Comparison of ENCODE assay signal across 8 cellular contexts in the genomic region with DNA sequence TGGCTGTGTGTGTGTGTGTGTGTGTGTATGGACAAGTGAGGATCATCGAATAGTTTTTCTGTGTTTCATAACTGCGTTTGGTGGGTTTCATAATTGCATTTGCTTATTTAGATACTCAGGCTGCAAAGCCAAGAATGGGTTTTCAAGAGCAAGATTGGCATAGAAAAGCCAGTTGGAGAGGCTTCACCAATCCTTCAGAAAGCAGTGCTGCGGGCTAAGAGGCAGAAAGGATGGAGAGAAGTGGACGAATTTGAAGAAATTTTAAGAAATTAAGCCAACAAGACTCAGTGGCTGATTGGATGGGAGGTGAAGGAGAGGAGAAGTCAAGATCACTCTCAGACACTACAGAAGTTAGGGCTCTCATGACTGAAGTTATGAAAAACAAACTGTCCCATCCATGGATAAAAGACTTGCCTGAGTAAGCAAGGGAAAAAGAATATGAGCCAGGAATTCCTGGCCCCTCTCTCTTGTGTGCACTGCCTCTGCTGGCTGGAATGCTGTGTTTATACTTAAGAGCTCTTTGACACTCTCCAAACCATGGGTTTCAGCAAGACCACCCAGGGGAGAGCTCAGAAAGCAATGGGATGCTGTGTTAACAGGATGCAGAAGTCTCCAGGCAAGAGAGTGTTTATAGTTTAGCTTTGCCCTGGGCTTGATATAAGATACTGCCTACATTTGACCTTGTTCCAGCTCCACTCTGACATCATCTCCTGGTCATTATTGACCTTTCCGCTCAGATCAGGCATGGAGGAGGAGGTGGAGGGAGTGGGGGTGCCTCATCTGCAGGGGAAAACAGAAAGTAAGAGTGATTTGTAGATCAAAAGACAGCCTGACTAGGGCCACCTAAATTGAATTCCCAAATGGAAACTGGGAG.
DNase-seq lines count a peak whose midpoint lies in the region; ATAC-seq and TF ChIP-seq lines count a peak whose summit lies in the region.

No MANE protein-coding gene starts in this region.

- intact Hi-C loops in left cardiac atrium (cut with DNase I), result no loop called here

- H3K4me1 Mint-ChIP-seq in activated T-cell treated with anti-CD3 and anti-CD28 coated beads, Interleukin-2, amount 50 U/mL, for 4 hours (ENCODE audit: low read depth), result no peaks in the 10 kb centered on the region

- H3K4me3 ChIP-seq in parathyroid adenoma (ENCODE audit: low read depth, low read length), result no peak overlapping the region

- peaks cover 9% of the 10 kb centered on the region for H3K27me3 Mint-ChIP-seq in activated T-cell treated with anti-CD3 and anti-CD28 coated beads, Interleukin-2, amount 50 U/mL, for 4 hours (ENCODE audit: low read depth)

- DNase-seq in ELR (ENCODE audit: low read depth) (peak; percentile 28), SK-N-DZ (ENCODE audit: low spot score) (peak; percentile 95), left cardiac atrium (peak; percentile 45), hypothalamus (lab: John Stamatoyannopoulos, UW) (no peak)
- no peak for DNase-seq in central memory CD4-positive, alpha-beta T cell
- DNase-seq in activated T-cell treated with anti-CD3 and anti-CD28 coated beads, Interleukin-2, amount 50 U/mL, for 4 hours, result no peak

- no peaks in the 10 kb centered on the region for H3K79me2 ChIP-seq in parathyroid adenoma

- no peaks in the 10 kb centered on the region for H3K9me3 ChIP-seq in parathyroid adenoma (ENCODE audit: control insufficient read depth, low read length)

- no peaks in the 10 kb centered on the region for H3K36me3 ChIP-seq in parathyroid adenoma (ENCODE audit: control insufficient read depth, insufficient read depth, low read length)

- peaks cover 8% of the 10 kb centered on the region for H3K4me1 ChIP-seq in parathyroid adenoma

- H3K4me3 Mint-ChIP-seq in activated T-cell treated with anti-CD3 and anti-CD28 coated beads, Interleukin-2, amount 50 U/mL, for 4 hours, result no peak overlapping the region

- ATAC-seq in left cardiac atrium (peak; percentile 78 to 79), GM19328 (IDR thresholded peaks at IDR 0.05; ENCODE audit: unreplicated experiment) (no peak)
- ATAC-seq in activated T-cell treated with anti-CD3 and anti-CD28 coated beads, Interleukin-2, amount 50 U/mL, for 4 hours, result no peak

- H2AFZ ChIP-seq in parathyroid adenoma, result peak overlapping the region; percentile 66

- H3K27me3 ChIP-seq in parathyroid adenoma (ENCODE audit: control insufficient read depth, insufficient read depth, low read length), result no peaks in the 10 kb centered on the region

- peak overlapping the region; percentile 42 for H3K27ac ChIP-seq in parathyroid adenoma

- no peak overlapping the region for H3K4me2 ChIP-seq in parathyroid adenoma (ENCODE audit: low read length)

- no peak overlapping the region for H3K9ac ChIP-seq in parathyroid adenoma

- TF ChIP-seq CTCF in parathyroid adenoma (IDR thresholded peaks at IDR 0.05), result no peak

- no peaks in the 10 kb centered on the region for H3K9me3 Mint-ChIP-seq in activated T-cell treated with anti-CD3 and anti-CD28 coated beads, Interleukin-2, amount 50 U/mL, for 4 hours

- H3K36me3 Mint-ChIP-seq in activated T-cell treated with anti-CD3 and anti-CD28 coated beads, Interleukin-2, amount 50 U/mL, for 4 hours (ENCODE audit: insufficient read depth), result no peaks in the 10 kb centered on the region

Comparison
In these comparisons a context has a peak if more than half of its experiments do, and no peak if none do; other contexts are left out.
1. DNase-seq: peak in ELR (single experiment), SK-N-DZ (single experiment) and left cardiac atrium (single experiment); none in hypothalamus (0 of 51), central memory CD4-positive, alpha-beta T cell (single experiment) and activated T-cell treated with anti-CD3 and anti-CD28 coated beads, Interleukin-2, amount 50 U/mL, for 4 hours (single experiment).
2. ATAC-seq: peak in left cardiac atrium (2 of 2); none in activated T-cell treated with anti-CD3 and anti-CD28 coated beads, Interleukin-2, amount 50 U/mL, for 4 hours (0 of 2) and GM19328 (single experiment).